Comparison of ENCODE assay signal across 15 cellular contexts in the genomic region with DNA sequence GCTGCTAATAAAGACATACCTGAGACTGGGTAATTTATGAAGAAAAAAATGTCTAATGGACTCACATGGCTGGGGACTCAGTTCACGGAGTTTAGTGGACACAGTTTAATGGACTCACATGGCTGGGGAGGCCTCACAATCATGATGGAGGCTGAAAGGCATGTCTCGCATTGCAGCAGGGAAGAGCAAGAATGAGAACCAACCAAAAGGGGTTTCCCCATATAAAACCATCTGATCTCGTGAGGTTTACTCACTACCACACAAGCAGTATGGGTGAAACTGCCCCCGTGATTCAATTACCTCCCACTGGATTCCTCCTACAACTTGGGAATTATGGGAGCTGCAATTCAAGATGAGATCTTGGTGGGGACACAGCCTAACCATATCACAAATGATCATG.
DNase-seq lines count a peak whose midpoint lies in the region; TF ChIP-seq lines count a peak whose summit lies in the region.
"Had no signal": no experiment of that assay in that cellular context is flagged by ENCODE, and none has a peak within 500 bp of the region (broad histone marks: within the 10 kb centered on the region; RNA-seq: fewer than 3 reads in every experiment).

No MANE protein-coding gene starts in this region.

- H3K27me3 ChIP-seq in Karpas-422 (ENCODE audit: low read length) = no peaks in the 10 kb centered on the region
- no peaks in the 10 kb centered on the region for H3K27me3 ChIP-seq in Peyer's patch

- H3K9ac ChIP-seq in Karpas-422 (ENCODE audit: low read length) = no peak overlapping the region

- no peaks in the 10 kb centered on the region for H3K79me2 ChIP-seq in Karpas-422 (ENCODE audit: low read length)

- DNase-seq in Karpas-422 (no peak), amniotic epithelial cell (ENCODE audit: low read depth) (peak; percentile 23), kidney tubule cell (ENCODE audit: low spot score) (peak; percentile 76), Peyer's patch (no peak), NCI-H2171 treated with DMSO at 0.1 percent for 48 hours (lab: John Stamatoyannopoulos, UW) (no peak)
- DNase-seq in stimulated activated CD4-positive, alpha-beta T cell treated with anti-CD3 and anti-CD28 coated beads, Interleukin-2, amount 100 ng/mL, for 48 hours = no peak
- DNase-seq: AML-193; Caco-2; CD4-positive, alpha-beta T cell; DMS153; DMS79; GDM1; H9 had no signal

- H3K4me1 ChIP-seq in Karpas-422 (ENCODE audit: low read length) = no peaks in the 10 kb centered on the region
- no peaks in the 10 kb centered on the region for H3K4me1 ChIP-seq in Peyer's patch
- H3K4me1 ChIP-seq: A549, Caco-2 had no signal

- H3K27ac ChIP-seq in Karpas-422 (ENCODE audit: low read length) = no peak overlapping the region
- no peak overlapping the region for H3K27ac ChIP-seq in Peyer's patch
- H3K27ac ChIP-seq: A549, C4-2B had no signal

- H3K4me3 ChIP-seq in Karpas-422 (ENCODE audit: low read length) (no peak overlapping the region), Peyer's patch (no peak overlapping the region)
- H3K4me3 ChIP-seq: A549 had no signal

- TF ChIP-seq CTCF in Peyer's patch (IDR thresholded peaks at IDR 0.05) = no peak

- H3K9me2 ChIP-seq in Karpas-422 (replicated peaks; ENCODE audit: insufficient read depth, low read length) = no peaks in the 10 kb centered on the region

- TF ChIP-seq POLR2A in Peyer's patch (IDR thresholded peaks at IDR 0.05) = no peak

- no peaks in the 10 kb centered on the region for H3K36me3 ChIP-seq in Karpas-422 (ENCODE audit: insufficient read depth, low read length)
- H3K36me3 ChIP-seq in Peyer's patch = no peaks in the 10 kb centered on the region

- no peak overlapping the region for H3K4me2 ChIP-seq in Karpas-422 (ENCODE audit: low read depth, low read length, poor library complexity, severe bottlenecking)
- H3K4me2 ChIP-seq: A549 had no signal

- 0 out of 2 replicates have a peak overlapping the region, but pooled peaks have one; percentile 71 for H2AFZ ChIP-seq in Karpas-422 (ENCODE audit: low read length)

- H4K20me1 ChIP-seq in Karpas-422 (ENCODE audit: insufficient read depth, low read depth, low read length) = no peaks in the 10 kb centered on the region

- H3K9me3 ChIP-seq in Karpas-422 (ENCODE audit: low read length) (peaks cover 6% of the 10 kb centered on the region), Peyer's patch (peaks cover 0 to 4% (median 0%) of the 10 kb centered on the region in 4 donors)
- H3K9me3 ChIP-seq: A549, Caco-2 had no signal

Comparison
In these comparisons a context has a peak if more than half of its experiments do, and no peak if none do; other contexts are left out.
1. DNase-seq: peak in amniotic epithelial cell (single experiment) and kidney tubule cell (single experiment); none in Karpas-422 (single experiment), stimulated activated CD4-positive, alpha-beta T cell treated with anti-CD3 and anti-CD28 coated beads, Interleukin-2, amount 100 ng/mL, for 48 hours (0 of 2), Peyer's patch (0 of 3) and NCI-H2171 treated with DMSO at 0.1 percent for 48 hours (single experiment).